Comparison of ENCODE assay signal across 15 cellular contexts in the genomic region with DNA sequence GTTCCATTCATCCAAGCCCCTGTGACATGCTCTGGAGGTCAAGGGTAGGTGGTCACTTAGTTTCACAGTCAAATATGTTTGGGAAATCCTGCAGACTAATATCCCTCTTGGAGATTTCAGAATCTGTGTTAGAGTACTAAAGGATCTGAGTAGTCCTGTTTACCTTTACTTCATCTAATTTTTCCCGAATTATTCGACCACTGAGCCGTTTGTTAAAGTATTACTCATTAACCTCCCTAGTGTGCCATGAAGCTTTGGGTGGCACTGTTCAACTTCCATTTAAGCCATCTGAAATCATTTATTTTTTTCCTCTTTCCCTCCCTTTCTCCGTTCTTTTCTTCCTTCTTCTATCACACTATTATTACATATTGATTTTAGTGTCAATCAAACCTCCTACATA.
DNase-seq lines count a peak whose midpoint lies in the region; ATAC-seq, FAIRE-seq and TF ChIP-seq lines count a peak whose summit lies in the region.
"Had no signal": no experiment of that assay in that cellular context is flagged by ENCODE, and none has a peak within 500 bp of the region (broad histone marks: within the 10 kb centered on the region; RNA-seq: fewer than 3 reads in every experiment).

No MANE protein-coding gene starts in this region.

- peaks cover 2% of the 10 kb centered on the region for H3K9me3 Mint-ChIP-seq in astrocyte (ENCODE audit: unreplicated experiment)
- H3K9me3 Mint-ChIP-seq in chondrocyte (ENCODE audit: low read depth): no peaks in the 10 kb centered on the region
- H3K9me3 Mint-ChIP-seq in activated T-helper 2 cell treated with anti-CD3 and anti-CD28 coated beads, Interferon-gamma antibody, Interleukin-2, Interleukin-4, amounts not matched to agents 10 μg/mL and 5 μg/mL and 100 μg/mL, durations not matched to agents 14 hours and 24 hours and 36 hours: no peaks in the 10 kb centered on the region
- H3K9me3 Mint-ChIP-seq: CD8-positive, alpha-beta T cell had no signal

- peak overlapping the region; percentile 34 to 82; a peak in 3 of 4 replicates for H4K8ac ChIP-seq in IMR-90 (ENCODE audit: low read depth in 2 of 2, low read length in 2 of 2)

- TF ChIP-seq RAD21 in IMR-90 (IDR thresholded peaks at IDR 0.05; ENCODE audit: low read length): no peak

- peak overlapping the region; percentile 98 for H2BK120ac ChIP-seq in IMR-90 (ENCODE audit: low read depth, low read length)

- H2BK15ac ChIP-seq in IMR-90 (ENCODE audit: low read depth, low read length): peak overlapping the region; percentile 48; the same call in 2 of the 3 replicates

- no peak for FAIRE-seq in astrocyte (lab: Jason Lieb, UNC)
- FAIRE-seq: D721Med, H54 had no signal

- peak overlapping the region; percentile 93 for H2BK5ac ChIP-seq in IMR-90 (ENCODE audit: low read depth, low read length, poor library complexity, severe bottlenecking)

- H4K5ac ChIP-seq in IMR-90 (ENCODE audit: low read depth, low read length): peak overlapping the region; percentile 13; the same call in 1 of the 2 replicates

- H3K4me3 Mint-ChIP-seq in astrocyte (ENCODE audit: unreplicated experiment) (no peak overlapping the region), chondrocyte (ENCODE audit: unreplicated experiment) (no peak overlapping the region)
- H3K4me3 Mint-ChIP-seq in activated T-helper 2 cell treated with anti-CD3 and anti-CD28 coated beads, Interferon-gamma antibody, Interleukin-2, Interleukin-4, amounts not matched to agents 10 μg/mL and 5 μg/mL and 100 μg/mL, durations not matched to agents 14 hours and 24 hours and 36 hours (ENCODE audit: low read depth): no peak overlapping the region
- H3K4me3 Mint-ChIP-seq: CD14-positive monocyte; CD8-positive, alpha-beta T cell had no signal

- H3K9me3 ChIP-seq in AG04450 (ENCODE audit: control insufficient read depth, insufficient read depth, low read length) (peaks cover 5% of the 10 kb centered on the region; the same call in 1 of the 2 replicates), IMR-90 (ENCODE audit: control insufficient read depth, insufficient read depth, low read length) (no peaks in the 10 kb centered on the region), astrocyte (ENCODE audit: insufficient read depth, low read depth, low read length) (no peaks in the 10 kb centered on the region), osteoblast (ENCODE audit: low read depth, low read length) (no peaks in the 10 kb centered on the region)

- H3K4me1 Mint-ChIP-seq in astrocyte (ENCODE audit: low read depth, unreplicated experiment) (peaks cover 3% of the 10 kb centered on the region), chondrocyte (ENCODE audit: low read depth) (peaks cover 3% of the 10 kb centered on the region)
- H3K4me1 Mint-ChIP-seq in activated T-helper 2 cell treated with anti-CD3 and anti-CD28 coated beads, Interferon-gamma antibody, Interleukin-2, Interleukin-4, amounts not matched to agents 10 μg/mL and 5 μg/mL and 100 μg/mL, durations not matched to agents 14 hours and 24 hours and 36 hours (ENCODE audit: low read depth): no peaks in the 10 kb centered on the region
- H3K4me1 Mint-ChIP-seq: CD14-positive monocyte had no signal

- H3K4me2 ChIP-seq in IMR-90 (ENCODE audit: low read depth, low read length) (peak overlapping the region; percentile 45), astrocyte (ENCODE audit: low read length) (peak overlapping the region; percentile 73), osteoblast (ENCODE audit: insufficient read depth, low read length) (peak overlapping the region; percentile 64)

- intact Hi-C loops in IMR-90 (cut with micrococcal nuclease): no loop called here
- intact Hi-C loops in activated T-helper 2 cell treated with anti-CD3 and anti-CD28 coated beads, Interferon-gamma antibody, Interleukin-2, Interleukin-4, amounts not matched to agents 10 μg/mL and 5 μg/mL and 100 μg/mL, durations not matched to agents 14 hours and 24 hours and 36 hours (cut with micrococcal nuclease): no loop called here

- H3K9ac ChIP-seq in IMR-90 (ENCODE audit: low read depth, low read length) (peak overlapping the region; percentile 40; the same call in 1 of the 2 replicates), astrocyte (ENCODE audit: low read length) (peak overlapping the region; percentile 32)

- H3K23ac ChIP-seq in IMR-90 (ENCODE audit: low read depth, low read length): peak overlapping the region; percentile 93; the same call in 1 of the 2 replicates

- POLR2A ChIA-PET in AG04450 (lab: Yijun Ruan, JAX) (interaction anchor here (1.3 kb wide), 1 partner anchor 24 kb away, joined by 16 read pairs; no protein-coding TSS in a partner anchor), IMR-90 (lab: Charles Lee; ENCODE audit: unreplicated experiment) (no interaction called here)

- BruUV-seq in IMR-90 (replicated peaks; lab: Mats Ljungman, UMichigan): no TSS peak

- H2BK20ac ChIP-seq in IMR-90 (ENCODE audit: low read depth, low read length): peak overlapping the region; percentile 98

- no peak for ATAC-seq in IMR-90 (ENCODE audit: low read depth)
- no peak for ATAC-seq in HG03108 (IDR thresholded peaks at IDR 0.05; ENCODE audit: unreplicated experiment)
- ATAC-seq: CD8-positive, alpha-beta T cell; HCT116 had no signal

- WGBS in IMR-90 (ENCODE audit: extremely low coverage in 2 of 2, insufficient read length in 1 of 2), 2 experiments: 100% methylated on average over 1 of the region's 4 CpGs; no CpG with 5 or more reads in 1 of the 2 experiments

- H2AK9ac ChIP-seq in IMR-90 (replicated peaks; ENCODE audit: low read depth, low read length, poor library complexity): no peak overlapping the region

- H3K36me3 ChIP-seq in IMR-90 (ENCODE audit: control insufficient read depth, insufficient read depth, low read length): no peaks in the 10 kb centered on the region
- no peaks in the 10 kb centered on the region for H3K36me3 ChIP-seq in astrocyte (ENCODE audit: insufficient read depth, low read length)
- H3K36me3 ChIP-seq in osteoblast (ENCODE audit: insufficient read depth, low read length): no peaks in the 10 kb centered on the region

- in situ Hi-C loops in IMR-90 (cut with MboI; ENCODE audit: low sequenced_read_pairs): no loop called here

- H3K79me2 ChIP-seq in astrocyte (ENCODE audit: insufficient read depth, low read length) (no peaks in the 10 kb centered on the region), osteoblast (ENCODE audit: insufficient read depth, low read length) (no peaks in the 10 kb centered on the region)

- no peak overlapping the region for H3K27ac Mint-ChIP-seq in astrocyte (ENCODE audit: unreplicated experiment)
- H3K27ac Mint-ChIP-seq in chondrocyte (ENCODE audit: unreplicated experiment): no peak overlapping the region
- no peak overlapping the region for H3K27ac Mint-ChIP-seq in activated T-helper 2 cell treated with anti-CD3 and anti-CD28 coated beads, Interferon-gamma antibody, Interleukin-2, Interleukin-4, amounts not matched to agents 10 μg/mL and 5 μg/mL and 100 μg/mL, durations not matched to agents 14 hours and 24 hours and 36 hours
- H3K27ac Mint-ChIP-seq: CD14-positive monocyte; CD8-positive, alpha-beta T cell had no signal

- peak overlapping the region; percentile 94 for H4K91ac ChIP-seq in IMR-90 (ENCODE audit: insufficient read depth, low read depth, low read length)

- TF ChIP-seq POLR2A in IMR-90 (IDR thresholded peaks at IDR 0.05; ENCODE audit: low read depth, low read length): no peak

- dilution Hi-C loops in IMR-90 (cut with HindIII; ENCODE audit: low sequenced_read_pairs, unreplicated experiment): no loop called here

- peak overlapping the region; percentile 96 for H3K14ac ChIP-seq in IMR-90 (replicated peaks; ENCODE audit: low read depth, low read length)

- H3K4ac ChIP-seq in IMR-90 (ENCODE audit: low read depth, low read length): peak overlapping the region; percentile 94

- H2AFZ ChIP-seq in IMR-90 (replicated peaks; ENCODE audit: low read length, poor library complexity): peak overlapping the region; percentile 82
- H2AFZ ChIP-seq in astrocyte (ENCODE audit: low read depth, low read length): peak overlapping the region; percentile 20
- H2AFZ ChIP-seq in osteoblast (ENCODE audit: low read length): peak overlapping the region; percentile 12

- peak overlapping the region; percentile 82 for H3K18ac ChIP-seq in IMR-90 (ENCODE audit: low read depth, low read length)

- peak overlapping the region; percentile 86 for H3K56ac ChIP-seq in IMR-90 (ENCODE audit: extremely low read depth, insufficient read depth, low read length)

- DNase-seq in AG04450 (ENCODE audit: low read depth, low spot score) (no peak), IMR-90 (no peak), astrocyte (ENCODE audit: low read depth) (no peak), osteoblast (ENCODE audit: insufficient read length, low spot score, missing footprints) (no peak), chondrocyte (ENCODE audit: low spot score) (no peak), islet precursor cell (no peak)
- DNase-seq in activated T-helper 2 cell treated with anti-CD3 and anti-CD28 coated beads, Interferon-gamma antibody, Interleukin-2, Interleukin-4, amounts not matched to agents 10 μg/mL and 5 μg/mL and 100 μg/mL, durations not matched to agents 14 hours and 24 hours and 36 hours (ENCODE audit: low spot score): no peak
- DNase-seq: CD8-positive, alpha-beta T cell; COR-L47; DND-41 had no signal

- peak overlapping the region; percentile 80 for H2AK5ac ChIP-seq in IMR-90 (ENCODE audit: low read depth, low read length)

- H3K79me1 ChIP-seq in IMR-90 (ENCODE audit: low read depth in 1 of 2, low read length in 2 of 2): no peaks in the 10 kb centered on the region

- peaks cover 8% of the 10 kb centered on the region for H3K9me1 ChIP-seq in IMR-90 (ENCODE audit: insufficient read depth, low read length)

- CTCF ChIA-PET in AG04450 (lab: Charles Lee): interaction anchor here (0.8 to 1.6 kb wide), 2 partner anchors 86 to 241 kb away, joined by 3 to 4 read pairs; no protein-coding TSS in a partner anchor
- CTCF ChIA-PET in IMR-90 (lab: Yijun Ruan, JAX): interaction anchor here (0.6 to 0.7 kb wide), 2 partner anchors 210 to 868 kb away, joined by 5 to 6 read pairs; no protein-coding TSS in a partner anchor

- peaks cover 6% of the 10 kb centered on the region for H3K4me1 ChIP-seq in IMR-90 (ENCODE audit: control insufficient read depth, insufficient read depth, low read length)
- H3K4me1 ChIP-seq in astrocyte (ENCODE audit: insufficient read depth, low read length): peaks cover 18% of the 10 kb centered on the region
- peaks cover 15% of the 10 kb centered on the region for H3K4me1 ChIP-seq in osteoblast (ENCODE audit: insufficient read depth, low read length)

- H3K27ac ChIP-seq in AG04450 (ENCODE audit: low read depth, low read length): peak overlapping the region; percentile 78
- H3K27ac ChIP-seq in IMR-90 (ENCODE audit: insufficient read depth, low read length): peak overlapping the region; percentile 67
- H3K27ac ChIP-seq in astrocyte (ENCODE audit: low read depth, low read length): peak overlapping the region; percentile 49
- H3K27ac ChIP-seq in osteoblast (ENCODE audit: low read depth, low read length): peak overlapping the region; percentile 50

- TF ChIP-seq CTCF in AG04450 (IDR thresholded peaks at IDR 0.05; ENCODE audit: low read depth, low read length) (no peak), IMR-90 (conservative IDR thresholded peaks at IDR 0.05; ENCODE audit: low read depth, low read length) (no peak), astrocyte (IDR thresholded peaks at IDR 0.05; ENCODE audit: insufficient read depth, low read depth, low read length) (no peak), osteoblast (IDR thresholded peaks at IDR 0.05; ENCODE audit: extremely low read depth, low read depth, low read length) (no peak), chondrocyte (IDR thresholded peaks at IDR 0.05) (no peak)

- H4K20me1 ChIP-seq in IMR-90 (ENCODE audit: insufficient read depth, low read length) (no peaks in the 10 kb centered on the region), astrocyte (ENCODE audit: insufficient read depth, low read length) (no peaks in the 10 kb centered on the region), osteoblast (ENCODE audit: insufficient read depth, low read length) (no peaks in the 10 kb centered on the region)

- H3K36me3 Mint-ChIP-seq in astrocyte (ENCODE audit: low read depth, unreplicated experiment) (no peaks in the 10 kb centered on the region), chondrocyte (ENCODE audit: low read depth) (no peaks in the 10 kb centered on the region)
- no peaks in the 10 kb centered on the region for H3K36me3 Mint-ChIP-seq in activated T-helper 2 cell treated with anti-CD3 and anti-CD28 coated beads, Interferon-gamma antibody, Interleukin-2, Interleukin-4, amounts not matched to agents 10 μg/mL and 5 μg/mL and 100 μg/mL, durations not matched to agents 14 hours and 24 hours and 36 hours (ENCODE audit: low read depth)
- H3K36me3 Mint-ChIP-seq: CD14-positive monocyte; CD8-positive, alpha-beta T cell had no signal

- H3K27me3 Mint-ChIP-seq in astrocyte (ENCODE audit: low read depth, unreplicated experiment) (peaks cover 2% of the 10 kb centered on the region), chondrocyte (ENCODE audit: low read depth) (no peaks in the 10 kb centered on the region)
- H3K27me3 Mint-ChIP-seq in activated T-helper 2 cell treated with anti-CD3 and anti-CD28 coated beads, Interferon-gamma antibody, Interleukin-2, Interleukin-4, amounts not matched to agents 10 μg/mL and 5 μg/mL and 100 μg/mL, durations not matched to agents 14 hours and 24 hours and 36 hours (ENCODE audit: low read depth): no peaks in the 10 kb centered on the region

- H3K27me3 ChIP-seq in AG04450 (ENCODE audit: control insufficient read depth, insufficient read depth, low read length): no peaks in the 10 kb centered on the region
- no peaks in the 10 kb centered on the region for H3K27me3 ChIP-seq in IMR-90 (ENCODE audit: control insufficient read depth, insufficient read depth, low read length)
- H3K27me3 ChIP-seq in astrocyte (ENCODE audit: insufficient read depth, low read length): no peaks in the 10 kb centered on the region
- no peaks in the 10 kb centered on the region for H3K27me3 ChIP-seq in osteoblast (ENCODE audit: insufficient read depth, low read length)

- no peak overlapping the region; the same call in 1 of the 2 replicates for H3K4me3 ChIP-seq in AG04450 (ENCODE audit: low read depth, low read length)
- no peak overlapping the region; the same call in 1 of the 2 replicates for H3K4me3 ChIP-seq in IMR-90 (ENCODE audit: insufficient read depth, low read depth, low read length)
- H3K4me3 ChIP-seq in astrocyte (ENCODE audit: insufficient read depth, low read depth, low read length): no peak overlapping the region
- peak overlapping the region; percentile 32 for H3K4me3 ChIP-seq in osteoblast (ENCODE audit: insufficient read depth, low read length)

Comparison
In these comparisons a context has a peak if more than half of its experiments do, and no peak if none do; other contexts are left out.
1. H2AFZ ChIP-seq: peak in every context shown above with its lines; median percentile 82 in IMR-90; 20 in astrocyte; 12 in osteoblast.